ENCODE assay signal across 19 cellular contexts in the genomic region with DNA sequence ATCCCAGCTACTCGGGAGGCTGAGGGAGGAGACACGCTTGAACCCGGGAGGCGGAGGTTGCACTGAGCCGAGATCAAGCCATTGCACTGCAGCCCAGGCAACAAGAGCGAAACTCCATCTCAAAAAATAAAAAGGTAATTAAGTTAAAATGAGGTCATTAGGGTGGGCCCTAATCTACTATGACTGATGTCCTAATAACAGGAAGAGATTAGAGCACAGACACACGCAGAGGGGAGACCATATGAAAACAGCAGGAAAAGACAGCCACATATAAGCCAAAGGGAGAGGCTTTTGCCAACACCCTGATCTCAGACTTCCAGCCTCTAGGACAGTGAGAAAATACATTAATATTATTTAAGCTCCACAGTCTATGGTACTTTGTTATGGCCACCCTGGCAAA.
"Had no signal": no experiment of that assay in that cellular context is flagged by ENCODE, and none has a peak within 500 bp of the region (broad histone marks: within the 10 kb centered on the region; RNA-seq: fewer than 3 reads in every experiment).

No MANE protein-coding gene starts in this region.

- ATAC-seq: natural killer cell; psoas muscle; right lobe of liver; stimulated activated effector memory CD8-positive, alpha-beta T cell treated with anti-CD3 and anti-CD28 coated beads, Interleukin-12 subunit alpha, Interleukin-12 subunit beta, amount 100 ng/mL, for 72 hours had no signal

- DNase-seq: natural killer cell; occipital lobe; ovary; posterior cingulate gyrus; psoas muscle; right lobe of liver; sigmoid colon; small intestine; stimulated activated CD4-positive, alpha-beta T cell treated with anti-CD3 and anti-CD28 coated beads, Interleukin-15, amount 100 ng/mL, for 24 hours; stimulated activated CD4-positive, alpha-beta T cell treated with anti-CD3 and anti-CD28 coated beads, Interleukin-2, amount 100 ng/mL, for 24 hours; stimulated activated CD4-positive, alpha-beta T cell treated with anti-CD3 and anti-CD28 coated beads, Interleukin-2, amount 100 ng/mL, for 48 hours; stimulated activated CD4-positive, alpha-beta T cell treated with anti-CD3 and anti-CD28 coated beads, Interleukin-4, amount 100 ng/mL, for 24 hours; stimulated activated naive B cell treated with anti-CD40 and anti-IgM and Interleukin-4, amounts not matched to agents 10 μg/mL and 1 μg/mL and 100 μg/mL, for 72 hours; stimulated activated naive CD4-positive, alpha-beta T cell treated with Interleukin-2 at 50 U/mL for 16 hours; stomach; thyroid gland; trophoblast cell; upper lobe of left lung had no signal
